20 cellular contexts compared by ENCODE assay signal in the genomic region with DNA sequence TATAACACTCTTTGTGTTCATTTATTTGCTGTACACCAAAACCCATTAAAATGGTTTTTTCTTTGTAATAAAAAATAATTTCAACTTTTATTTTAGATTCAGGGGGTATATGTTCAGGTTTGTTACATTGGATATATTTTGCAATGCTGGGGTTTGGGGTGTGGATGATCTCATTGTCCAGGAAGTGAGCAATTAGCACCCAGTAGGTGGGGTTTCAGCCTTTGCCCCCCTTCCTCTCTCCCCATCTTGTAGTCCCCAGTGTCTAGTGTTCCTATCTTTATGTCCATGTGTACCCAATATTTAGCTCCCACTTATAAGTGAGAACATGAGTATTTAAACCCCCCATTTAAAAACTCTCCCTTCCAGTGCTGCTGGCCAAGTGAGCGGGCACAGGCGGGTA.
"Had no signal": no experiment of that assay in that cellular context is flagged by ENCODE, and none has a peak within 500 bp of the region (broad histone marks: within the 10 kb centered on the region; RNA-seq: fewer than 3 reads in every experiment).

No MANE protein-coding gene starts in this region.

- H3K9me3 Mint-ChIP-seq: naive thymus-derived CD8-positive, alpha-beta T cell had no signal

- ATAC-seq: esophagus mucosa; gastrocnemius medialis; heart right ventricle; left lobe of liver; mucosa of descending colon; naive thymus-derived CD8-positive, alpha-beta T cell; pancreas; right lobe of liver; stimulated activated memory B cell treated with anti-CD40 and anti-IgM and Interleukin-4, amounts not matched to agents 10 μg/mL and 1 μg/mL and 100 μg/mL, for 72 hours had no signal

- H3K4me1 ChIP-seq: gastrocnemius medialis, pancreas, prostate gland, uterus had no signal

- H3K4me3 ChIP-seq: gastrocnemius medialis, heart right ventricle, mucosa of descending colon, pancreas, prostate gland, right lobe of liver, uterus had no signal

- H3K27ac ChIP-seq: gastrocnemius medialis, pancreas, prostate gland, right lobe of liver, uterus had no signal

- H3K27ac Mint-ChIP-seq: stimulated activated memory B cell treated with anti-CD40 and anti-IgM and Interleukin-4, amounts not matched to agents 10 μg/mL and 1 μg/mL and 100 μg/mL, for 72 hours; stimulated activated naive CD8-positive, alpha-beta T cell treated with anti-CD3 and anti-CD28 coated beads, Interleukin-15, Interleukin-2, amounts not matched to agents 100 ng/mL and 50 ng/mL, for 24 hours; type B pancreatic cell had no signal

- H3K27me3 ChIP-seq: gastrocnemius medialis, heart right ventricle, pancreas, right lobe of liver, uterus had no signal

- H3K4me3 Mint-ChIP-seq: naive thymus-derived CD8-positive, alpha-beta T cell; stimulated activated memory B cell treated with anti-CD40 and anti-IgM and Interleukin-4, amounts not matched to agents 10 μg/mL and 1 μg/mL and 100 μg/mL, for 72 hours; stimulated activated naive CD8-positive, alpha-beta T cell treated with anti-CD3 and anti-CD28 coated beads, Interleukin-15, Interleukin-2, amounts not matched to agents 100 ng/mL and 50 ng/mL, for 24 hours; type B pancreatic cell had no signal

- H3K36me3 ChIP-seq: gastrocnemius medialis, heart right ventricle, pancreas, prostate gland, right lobe of liver, uterus had no signal

- H3K9me3 ChIP-seq: gastrocnemius medialis, mucosa of descending colon, pancreas, prostate gland, right lobe of liver, uterus had no signal

- H3K36me3 Mint-ChIP-seq: naive thymus-derived CD8-positive, alpha-beta T cell; stimulated activated memory B cell treated with anti-CD40 and anti-IgM and Interleukin-4, amounts not matched to agents 10 μg/mL and 1 μg/mL and 100 μg/mL, for 72 hours; type B pancreatic cell had no signal

- H3K4me1 Mint-ChIP-seq: stimulated activated memory B cell treated with anti-CD40 and anti-IgM and Interleukin-4, amounts not matched to agents 10 μg/mL and 1 μg/mL and 100 μg/mL, for 72 hours had no signal

- DNase-seq: cerebellar nuclear complex; effector CD8-positive, alpha-beta T cell; gastrocnemius medialis; heart right ventricle; hypothalamus; mammary epithelial cell; mucosa of descending colon; naive thymus-derived CD8-positive, alpha-beta T cell; occipital lobe; pancreas; stimulated activated CD4-positive, alpha-beta T cell treated with anti-CD3 and anti-CD28 coated beads, Interleukin-1b, Interleukin-23, amount 100 ng/mL, for 48 hours; stimulated activated CD4-positive, alpha-beta T cell treated with anti-CD3 and anti-CD28 coated beads, Interleukin-4, amount 100 ng/mL, for 24 hours; uterus had no signal

- H3K27me3 Mint-ChIP-seq: stimulated activated naive CD8-positive, alpha-beta T cell treated with anti-CD3 and anti-CD28 coated beads, Interleukin-15, Interleukin-2, amounts not matched to agents 100 ng/mL and 50 ng/mL, for 24 hours; type B pancreatic cell had no signal
